19 cellular contexts compared by ENCODE assay signal in genomic region chr13:26699197-26699490, GRCh38.
"Had no signal": no experiment of that assay in that cellular context is flagged by ENCODE, and none has a peak within 500 bp of the region (broad histone marks: within the 10 kb centered on the region; RNA-seq: fewer than 3 reads in every experiment).

No MANE protein-coding gene starts in this region.

- H3K27me3 ChIP-seq: neural progenitor cell, pancreas, right lobe of liver, sigmoid colon, thyroid gland, tibial nerve, upper lobe of left lung, vagina had no signal

- H3K27me3 Mint-ChIP-seq: progenitor cell of endocrine pancreas had no signal

- H3K4me3 Mint-ChIP-seq: natural killer cell; neural progenitor cell; stimulated activated effector memory CD8-positive, alpha-beta T cell treated with anti-CD3 and anti-CD28 coated beads, Interleukin-12 subunit alpha, Interleukin-12 subunit beta, amount 100 ng/mL, for 72 hours; stimulated activated naive B cell treated with anti-CD40 and anti-IgM and Interleukin-4, amounts not matched to agents 10 μg/mL and 1 μg/mL and 100 μg/mL, for 72 hours; stimulated activated naive CD8-positive, alpha-beta T cell treated with anti-CD3 and anti-CD28 coated beads, Interleukin-15, Interleukin-2, amounts not matched to agents 100 ng/mL and 50 ng/mL, for 24 hours had no signal

- H3K27ac Mint-ChIP-seq: natural killer cell; nephron; neural progenitor cell; stimulated activated effector memory CD8-positive, alpha-beta T cell treated with anti-CD3 and anti-CD28 coated beads, Interleukin-12 subunit alpha, Interleukin-12 subunit beta, amount 100 ng/mL, for 72 hours; stimulated activated naive B cell treated with anti-CD40 and anti-IgM and Interleukin-4, amounts not matched to agents 10 μg/mL and 1 μg/mL and 100 μg/mL, for 72 hours; stimulated activated naive CD8-positive, alpha-beta T cell treated with anti-CD3 and anti-CD28 coated beads, Interleukin-15, Interleukin-2, amounts not matched to agents 100 ng/mL and 50 ng/mL, for 24 hours had no signal

- H3K9ac ChIP-seq: neural progenitor cell had no signal

- H3K36me3 Mint-ChIP-seq: natural killer cell; stimulated activated effector memory CD8-positive, alpha-beta T cell treated with anti-CD3 and anti-CD28 coated beads, Interleukin-12 subunit alpha, Interleukin-12 subunit beta, amount 100 ng/mL, for 72 hours had no signal

- FAIRE-seq: small intestine, urothelium cell line had no signal

- H3K9me3 ChIP-seq: pancreas, psoas muscle, right lobe of liver, sigmoid colon, stomach, thyroid gland, upper lobe of left lung, vagina had no signal

- H3K36me3 ChIP-seq: pancreas, right lobe of liver, sigmoid colon, stomach, thoracic aorta, thyroid gland, tibial nerve, upper lobe of left lung, vagina had no signal

- H3K4me1 Mint-ChIP-seq: stimulated activated effector memory CD8-positive, alpha-beta T cell treated with anti-CD3 and anti-CD28 coated beads, Interleukin-12 subunit alpha, Interleukin-12 subunit beta, amount 100 ng/mL, for 72 hours; stimulated activated naive B cell treated with anti-CD40 and anti-IgM and Interleukin-4, amounts not matched to agents 10 μg/mL and 1 μg/mL and 100 μg/mL, for 72 hours had no signal

- H3K9me3 Mint-ChIP-seq: natural killer cell; nephron; neural progenitor cell; stimulated activated effector memory CD8-positive, alpha-beta T cell treated with anti-CD3 and anti-CD28 coated beads, Interleukin-12 subunit alpha, Interleukin-12 subunit beta, amount 100 ng/mL, for 72 hours; stimulated activated naive B cell treated with anti-CD40 and anti-IgM and Interleukin-4, amounts not matched to agents 10 μg/mL and 1 μg/mL and 100 μg/mL, for 72 hours; stimulated activated naive CD8-positive, alpha-beta T cell treated with anti-CD3 and anti-CD28 coated beads, Interleukin-15, Interleukin-2, amounts not matched to agents 100 ng/mL and 50 ng/mL, for 24 hours had no signal

- H3K4me1 ChIP-seq: psoas muscle, sigmoid colon, thyroid gland, vagina had no signal

- H3K4me3 ChIP-seq: neural progenitor cell, pancreas, psoas muscle, right lobe of liver, thyroid gland, upper lobe of left lung had no signal

- H3K27ac ChIP-seq: neural progenitor cell, pancreas, psoas muscle, right lobe of liver, sigmoid colon, stomach, thoracic aorta, thyroid gland, tibial nerve, upper lobe of left lung, vagina had no signal
